11 cellular contexts compared by ENCODE assay signal in genomic region chr16:14002416-14002815, GRCh38.
DNase-seq lines count a peak whose midpoint lies in the region; ATAC-seq, FAIRE-seq and TF ChIP-seq lines count a peak whose summit lies in the region.
"Had no signal": no experiment of that assay in that cellular context is flagged by ENCODE, and none has a peak within 500 bp of the region (broad histone marks: within the 10 kb centered on the region; RNA-seq: fewer than 3 reads in every experiment).

No MANE protein-coding gene starts in this region.

- TF ChIP-seq CTCF in PC-3 (conservative IDR thresholded peaks at IDR 0.05; ENCODE audit: low read depth, low read length) (no peak), dorsolateral prefrontal cortex (IDR thresholded peaks at IDR 0.05 in 54 of 56, conservative IDR thresholded peaks at IDR 0.05 in 2 of 56; ENCODE audit: low read depth in 1 of 56, partially characterized antibody in 56 of 56) (no peak)

- H2AFZ ChIP-seq in PC-3 (ENCODE audit: low read length) (no peak overlapping the region), neuron (ENCODE audit: low read depth, low read length) (peak overlapping the region; percentile 85)

- no peaks in the 10 kb centered on the region for H3K9me3 ChIP-seq in PC-3 (ENCODE audit: low read length)
- no peaks in the 10 kb centered on the region for H3K9me3 ChIP-seq in neuron (ENCODE audit: low read length)

- intact Hi-C loops in PC-3 (cut with micrococcal nuclease) (no loop called here), dorsolateral prefrontal cortex (cut with DNase I) (loop anchor here in 1 of 2 donors (2.0 to 5.0 kb wide), 2 partner anchors 70 to 184 kb away; partner anchors contain the start of gene MRTFB)

- H3K79me2 ChIP-seq in PC-3 (ENCODE audit: low read length) = no peaks in the 10 kb centered on the region

- BruUV-seq in PC-3 (replicated peaks; lab: Mats Ljungman, UMichigan) = no TSS peak

- peak overlapping the region; percentile 83; the same call in 1 of the 2 replicates for H3K4me2 ChIP-seq in PC-3 (ENCODE audit: low read length)

- POLR2A ChIA-PET in PC-3 (lab: Charles Lee; ENCODE audit: unreplicated experiment) = no interaction called here

- H3F3A ChIP-seq in PC-3 (ENCODE audit: low read length, unreplicated experiment) = no peaks in the 10 kb centered on the region

- no peak for FAIRE-seq in frontal cortex (lab: Jason Lieb, UNC)

- CTCF ChIA-PET in PC-3 (lab: Charles Lee) = no interaction called here

- no peaks in the 10 kb centered on the region for H4K20me1 ChIP-seq in PC-3 (ENCODE audit: low read length)

- no peaks in the 10 kb centered on the region; the same call in 1 of the 2 replicates for H3K4me1 ChIP-seq in PC-3 (ENCODE audit: insufficient read depth, low read length)
- peaks cover 19% of the 10 kb centered on the region for H3K4me1 ChIP-seq in neuron (ENCODE audit: insufficient read depth, low read length)

- H3K27me3 ChIP-seq in PC-3 (ENCODE audit: low read length) = no peaks in the 10 kb centered on the region
- peaks cover 0 to 3% (median 0%) of the 10 kb centered on the region in 45 donors for H3K27me3 ChIP-seq in dorsolateral prefrontal cortex
- no peaks in the 10 kb centered on the region for H3K27me3 ChIP-seq in neuron (ENCODE audit: insufficient read depth, low read length)
- H3K27me3 ChIP-seq: brain microvascular endothelial cell had no signal

- no peak for ATAC-seq in PC-3

- peak overlapping the region; percentile 57; the same call in 1 of the 2 replicates for H3K4me3 ChIP-seq in PC-3 (ENCODE audit: low read length)
- H3K4me3 ChIP-seq in dorsolateral prefrontal cortex = peak overlapping the region in 41 of 59 donors; percentile 20 to 64 (median 41)
- H3K4me3 ChIP-seq in neuron (ENCODE audit: low read length) = peak overlapping the region; percentile 45

- H3K9me2 ChIP-seq in PC-3 (replicated peaks; ENCODE audit: low read length) = no peaks in the 10 kb centered on the region

- DNase-seq in EH (ENCODE audit: low read depth) = peak; percentile 56
- no peak for DNase-seq in PC-3
- DNase-seq in dorsolateral prefrontal cortex = no peak
- no peak for DNase-seq in retina
- DNase-seq in frontal cortex (ENCODE audit: low spot score in 2 of 2) = no peak
- no peak for DNase-seq in OCI-M1 (lab: John Stamatoyannopoulos, UW)
- DNase-seq in stimulated activated CD4-positive, alpha-beta T cell treated with anti-CD3 and anti-CD28 coated beads, Interleukin-15, amount 100 ng/mL, for 24 hours = no peak
- DNase-seq: activated CD4-positive, alpha-beta T cell treated with anti-CD3 and anti-CD28 coated beads for 48 hours; CD4-positive, CD25-positive, alpha-beta regulatory T cell had no signal

- H3K27ac ChIP-seq in PC-3 (ENCODE audit: low read length) = no peak overlapping the region
- peak overlapping the region in 55 of 59 donors; percentile 7 to 87 (median 72) for H3K27ac ChIP-seq in dorsolateral prefrontal cortex
- H3K27ac ChIP-seq: brain microvascular endothelial cell had no signal

- H3K36me3 ChIP-seq in PC-3 (ENCODE audit: low read depth, low read length) (no peaks in the 10 kb centered on the region), neuron (ENCODE audit: insufficient read depth, low read length) (no peaks in the 10 kb centered on the region)
- H3K36me3 ChIP-seq: brain microvascular endothelial cell had no signal

- H3K9ac ChIP-seq in PC-3 (ENCODE audit: low read length) = no peak overlapping the region
